Comparison of ENCODE assay signal across 1 cellular context in the genomic region with DNA sequence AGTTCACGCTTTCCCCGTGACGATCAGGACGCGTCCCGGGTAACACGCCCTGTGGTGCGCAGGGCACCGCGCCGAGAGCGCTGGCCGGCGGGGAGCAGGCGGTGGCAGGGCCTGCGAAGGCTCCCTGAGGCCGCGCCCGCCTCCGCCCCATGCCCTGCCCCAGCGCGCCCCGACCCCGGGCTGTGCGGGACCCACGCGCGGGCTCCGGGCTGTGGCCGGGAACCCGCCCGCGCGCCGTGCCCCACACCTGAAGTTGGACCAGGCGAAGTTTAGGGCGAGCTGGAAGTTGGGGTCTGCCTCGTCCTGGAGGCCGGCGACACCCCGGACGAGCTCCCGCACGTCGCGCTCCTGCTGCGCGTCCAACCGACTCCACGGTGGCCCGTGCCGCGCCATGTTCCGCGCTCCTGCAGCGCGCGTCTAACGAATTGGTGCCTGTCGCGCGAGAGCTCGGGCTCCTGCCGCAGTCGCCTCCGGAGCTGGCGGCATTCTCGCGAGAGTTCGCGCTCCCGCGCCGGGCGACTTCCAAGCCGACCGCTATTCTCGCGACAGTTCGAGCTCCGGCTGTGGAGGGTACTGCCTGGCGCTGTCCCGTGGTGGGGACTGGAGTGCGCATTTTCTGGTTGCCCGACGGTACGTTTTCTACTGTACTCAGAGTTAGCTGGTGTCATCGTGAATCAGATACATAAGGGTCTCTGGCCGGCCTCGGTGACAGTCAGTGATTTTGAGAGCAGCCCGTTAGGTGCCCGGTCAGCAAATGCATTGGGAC.
A peak's percentile ranks its signal among the peaks of the same experiment; 100 is the strongest.
TF ChIP-seq lines count a peak whose summit lies in the region.

TUBGCP5 (minus strand) TSS at position 419 of the 766 bp plus-strand sequence; CDS start at position 393, 26 bp downstream.

TF ChIP-seq in K562, 482 proteins besides CTCF, POLR2A, EP300 and RAD21 (continued from another document and continues in another):
- no peak for TF ChIP-seq ZNF512 (tag; IDR thresholded peaks at IDR 0.05)
- peak; percentile 74 for TF ChIP-seq E2F3 (CRISPR knock-in tag; IDR thresholded peaks at IDR 0.05)
- TF ChIP-seq CREB5 (CRISPR knock-in tag; IDR thresholded peaks at IDR 0.05): no peak
- peak; percentile 76 for TF ChIP-seq CBX1 (IDR thresholded peaks at IDR 0.05; ENCODE audit: low read depth)
- TF ChIP-seq BRD4 (IDR thresholded peaks at IDR 0.05): peak; percentile 29; the same call in 1 of the 2 replicates
- TF ChIP-seq, protein P1, sequence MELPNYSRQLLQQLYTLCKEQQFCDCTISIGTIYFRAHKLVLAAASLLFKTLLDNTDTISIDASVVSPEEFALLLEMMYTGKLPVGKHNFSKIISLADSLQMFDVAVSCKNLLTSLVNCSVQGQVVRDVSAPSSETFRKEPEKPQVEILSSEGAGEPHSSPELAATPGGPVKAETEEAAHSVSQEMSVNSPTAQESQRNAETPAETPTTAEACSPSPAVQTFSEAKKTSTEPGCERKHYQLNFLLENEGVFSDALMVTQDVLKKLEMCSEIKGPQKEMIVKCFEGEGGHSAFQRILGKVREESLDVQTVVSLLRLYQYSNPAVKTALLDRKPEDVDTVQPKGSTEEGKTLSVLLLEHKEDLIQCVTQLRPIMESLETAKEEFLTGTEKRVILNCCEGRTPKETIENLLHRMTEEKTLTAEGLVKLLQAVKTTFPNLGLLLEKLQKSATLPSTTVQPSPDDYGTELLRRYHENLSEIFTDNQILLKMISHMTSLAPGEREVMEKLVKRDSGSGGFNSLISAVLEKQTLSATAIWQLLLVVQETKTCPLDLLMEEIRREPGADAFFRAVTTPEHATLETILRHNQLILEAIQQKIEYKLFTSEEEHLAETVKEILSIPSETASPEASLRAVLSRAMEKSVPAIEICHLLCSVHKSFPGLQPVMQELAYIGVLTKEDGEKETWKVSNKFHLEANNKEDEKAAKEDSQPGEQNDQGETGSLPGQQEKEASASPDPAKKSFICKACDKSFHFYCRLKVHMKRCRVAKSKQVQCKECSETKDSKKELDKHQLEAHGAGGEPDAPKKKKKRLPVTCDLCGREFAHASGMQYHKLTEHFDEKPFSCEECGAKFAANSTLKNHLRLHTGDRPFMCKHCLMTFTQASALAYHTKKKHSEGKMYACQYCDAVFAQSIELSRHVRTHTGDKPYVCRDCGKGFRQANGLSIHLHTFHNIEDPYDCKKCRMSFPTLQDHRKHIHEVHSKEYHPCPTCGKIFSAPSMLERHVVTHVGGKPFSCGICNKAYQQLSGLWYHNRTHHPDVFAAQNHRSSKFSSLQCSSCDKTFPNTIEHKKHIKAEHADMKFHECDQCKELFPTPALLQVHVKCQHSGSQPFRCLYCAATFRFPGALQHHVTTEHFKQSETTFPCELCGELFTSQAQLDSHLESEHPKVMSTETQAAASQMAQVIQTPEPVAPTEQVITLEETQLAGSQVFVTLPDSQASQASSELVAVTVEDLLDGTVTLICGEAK (IDR thresholded peaks at IDR 0.05): peak; percentile 26; the same call in 1 of the 2 replicates
- TF ChIP-seq, protein P1 (CRISPR knock-in tag; IDR thresholded peaks at IDR 0.05): no peak
- TF ChIP-seq ZBTB11 (CRISPR knock-in tag; IDR thresholded peaks at IDR 0.05): peak in 1 of 3 experiments; percentile 72; a peak in 2 of 6 replicates
- TF ChIP-seq MTA3 (IDR thresholded peaks at IDR 0.05; ENCODE audit: borderline replicate concordance): peak; percentile 81
- TF ChIP-seq RBM25 (IDR thresholded peaks at IDR 0.05; ENCODE audit: low read depth, low read length, severe bottlenecking): peak; percentile 100
- TF ChIP-seq MAFK (IDR thresholded peaks at IDR 0.05; ENCODE audit: low read length): no peak
- peak in 1 of 2 experiments; percentile 45; a peak in 1 of 4 replicates for TF ChIP-seq ZNF639 (CRISPR knock-in tag; conservative IDR thresholded peaks at IDR 0.05 in 1 of 2, IDR thresholded peaks at IDR 0.05 in 1 of 2)
- TF ChIP-seq MYC (IDR thresholded peaks at IDR 0.05; ENCODE audit: low read depth, low read length): peak; percentile 78
- no peak for TF ChIP-seq MYC (CRISPR knock-in tag; IDR thresholded peaks at IDR 0.05; ENCODE audit: borderline replicate concordance, low read depth)
- no peak for TF ChIP-seq ZNF436 (CRISPR knock-in tag; IDR thresholded peaks at IDR 0.05)
- no peak for TF ChIP-seq KAT8 (IDR thresholded peaks at IDR 0.05; ENCODE audit: low read depth)
- 0 out of 4 replicates have a peak, but pooled peaks of 1 of the 2 experiments have one; percentile 26 for TF ChIP-seq UBTF (IDR thresholded peaks at IDR 0.05; ENCODE audit: borderline replicate concordance in 1 of 2, low read depth in 2 of 2, low read length in 2 of 2)
- TF ChIP-seq CEBPG (CRISPR knock-in tag; IDR thresholded peaks at IDR 0.05): no peak
- TF ChIP-seq CEBPG (tag; conservative IDR thresholded peaks at IDR 0.05 in 1 of 2, IDR thresholded peaks at IDR 0.05 in 1 of 2): no peak
- TF ChIP-seq ZBTB17 (CRISPR knock-in tag; IDR thresholded peaks at IDR 0.05): no peak
- no peak for TF ChIP-seq ID3 (CRISPR knock-in tag; IDR thresholded peaks at IDR 0.05)
- peak; percentile 41; the same call in 1 of the 2 replicates for TF ChIP-seq ID3 (tag; IDR thresholded peaks at IDR 0.05)
- no peak for TF ChIP-seq ZBTB1 (CRISPR knock-in tag; IDR thresholded peaks at IDR 0.05; ENCODE audit: borderline replicate concordance, low read depth)
- TF ChIP-seq KDM2B (CRISPR knock-in tag; IDR thresholded peaks at IDR 0.05): 0 out of 2 replicates have a peak, but pooled peaks have one; percentile 65
